ENCODE assay signal across 9 cellular contexts in genomic region chr2:201860541-201861154, GRCh38. TPM values are rescaled to one million over a fixed set of nuclear protein-coding genes. Genes with fewer than 3 reads are reported as not detected.
A peak's percentile ranks its signal among the peaks of the same experiment; 100 is the strongest.
DNase-seq lines count a peak whose midpoint lies in the region; ATAC-seq and TF ChIP-seq lines count a peak whose summit lies in the region.
"Had no signal": no experiment of that assay in that cellular context is flagged by ENCODE, and none has a peak within 500 bp of the region (broad histone marks: within the 10 kb centered on the region; RNA-seq: fewer than 3 reads in every experiment).

No MANE protein-coding gene starts in this region.

- H3K4me3 ChIP-seq in GM12875 (ENCODE audit: low read depth, low read length) (no peak overlapping the region), epithelial cell of esophagus (ENCODE audit: low read length) (no peak overlapping the region), tibial nerve (no peak overlapping the region)
- H3K4me3 ChIP-seq: skin epidermis had no signal

- no peak for TF ChIP-seq POLR2A in tibial nerve (IDR thresholded peaks at IDR 0.05)

- no peaks in the 10 kb centered on the region for H3K36me3 Mint-ChIP-seq in activated CD4-positive, alpha-beta T cell treated with anti-CD3 and anti-CD28 coated beads, Interleukin-2, amount 10 ng/mL, durations not matched to agents 24 days and 14 days (ENCODE audit: low read depth)

- no peaks in the 10 kb centered on the region for H3K36me3 ChIP-seq in tibial nerve

- H3K4me3 Mint-ChIP-seq in activated CD4-positive, alpha-beta T cell treated with anti-CD3 and anti-CD28 coated beads, Interleukin-2, amount 10 ng/mL, durations not matched to agents 24 days and 14 days = no peak overlapping the region

- peaks cover 0 to 26% (median 0%) of the 10 kb centered on the region in 4 donors for H3K4me1 ChIP-seq in tibial nerve

- peaks cover 12% of the 10 kb centered on the region for H3K4me1 Mint-ChIP-seq in activated CD4-positive, alpha-beta T cell treated with anti-CD3 and anti-CD28 coated beads, Interleukin-2, amount 10 ng/mL, durations not matched to agents 24 days and 14 days

- peak in 1 of 2 donors; percentile 48 for TF ChIP-seq EP300 in tibial nerve (IDR thresholded peaks at IDR 0.05)

- TF ChIP-seq CTCF in GM12875 (IDR thresholded peaks at IDR 0.05; ENCODE audit: borderline replicate concordance, insufficient read depth, low read depth, low read length) (peak; percentile 78), epithelial cell of esophagus (IDR thresholded peaks at IDR 0.05; ENCODE audit: insufficient read depth, low read depth, low read length, missing control alignments) (peak; percentile 91), tibial nerve (IDR thresholded peaks at IDR 0.05) (peak; percentile 81 to 88 (median 83))

- no peaks in the 10 kb centered on the region for H3K27me3 ChIP-seq in tibial nerve

- no peaks in the 10 kb centered on the region for H3K9me3 ChIP-seq in tibial nerve

- H3K27ac Mint-ChIP-seq in activated CD4-positive, alpha-beta T cell treated with anti-CD3 and anti-CD28 coated beads, Interleukin-2, amount 10 ng/mL, durations not matched to agents 24 days and 14 days = no peak overlapping the region

- peaks cover 38% of the 10 kb centered on the region for H3K27me3 Mint-ChIP-seq in activated CD4-positive, alpha-beta T cell treated with anti-CD3 and anti-CD28 coated beads, Interleukin-2, amount 10 ng/mL, durations not matched to agents 24 days and 14 days

- DNase-seq in AG08395 (ENCODE audit: low spot score) = peak; percentile 76
- peak; percentile 62 for DNase-seq in NCI-H446 treated with DMSO at 0.1 percent for 48 hours (lab: John Stamatoyannopoulos, UW)
- DNase-seq in activated CD4-positive, alpha-beta T cell treated with anti-CD3 and anti-CD28 coated beads, Interleukin-2, amount 10 ng/mL, durations not matched to agents 24 days and 14 days = peak; percentile 83
- peak; percentile 73 for DNase-seq in epithelial cell of esophagus (ENCODE audit: low read depth)
- peak; percentile 83 for DNase-seq in midbrain (lab: John Stamatoyannopoulos, UW)
- DNase-seq in tibial nerve (ENCODE audit: low spot score in 2 of 2) = peak in 1 of 2 donors; percentile 84

- no peaks in the 10 kb centered on the region for H3K9me3 Mint-ChIP-seq in activated CD4-positive, alpha-beta T cell treated with anti-CD3 and anti-CD28 coated beads, Interleukin-2, amount 10 ng/mL, durations not matched to agents 24 days and 14 days

- intact Hi-C loops in activated CD4-positive, alpha-beta T cell treated with anti-CD3 and anti-CD28 coated beads, Interleukin-2, amount 10 ng/mL, durations not matched to agents 24 days and 14 days (cut with micrococcal nuclease) = loop anchor here (1.0 to 10.0 kb wide), 2 partner anchors 174 to 318 kb away; partner anchors contain the start of gene FZD7

- H3K27ac ChIP-seq in tibial nerve = no peak overlapping the region
- H3K27ac ChIP-seq: skin epidermis had no signal

- WGBS in tibial nerve, 2 donors = 10% methylated on average over 8 of the region's 8 CpGs

- ATAC-seq in HG03066 (IDR thresholded peaks at IDR 0.05; ENCODE audit: low read depth, unreplicated experiment) = peak; percentile 62

RNA-seq across cellular contexts. Expression of gene CDK15, which starts 54.3 kb away (rescaled TPM):
- total RNA-seq in activated CD4-positive, alpha-beta T cell treated with anti-CD3 and anti-CD28 coated beads, Interleukin-2, amount 10 ng/mL, durations not matched to agents 24 days and 14 days = not detected in 2 replicates
- 1 to 10 TPM in 3 of 4 donors, under 1 TPM in 1; 0.90 to 6.5 (median 1.4) TPM for total RNA-seq in tibial nerve
